Comparison of ENCODE assay signal across 8 cellular contexts in the genomic region with DNA sequence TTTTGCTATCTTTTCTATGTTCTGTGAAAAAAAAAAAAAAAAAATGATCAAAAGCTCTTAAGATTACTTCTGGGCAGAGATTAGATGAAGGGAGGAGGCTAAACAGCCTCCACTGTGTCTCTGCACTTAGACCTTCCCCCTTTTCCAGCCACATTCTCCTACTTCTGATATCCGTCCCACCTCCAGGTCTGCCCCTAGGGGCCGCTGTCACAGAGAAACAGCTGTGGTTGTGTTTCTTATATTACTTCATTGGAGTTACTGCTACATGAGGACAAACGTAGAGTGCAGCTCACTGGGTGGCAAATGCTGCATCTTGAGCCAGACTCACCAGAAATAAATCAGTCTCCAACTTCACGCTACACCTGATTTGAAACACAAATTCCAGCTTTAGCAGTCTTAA.
A peak's percentile ranks its signal among the peaks of the same experiment; 100 is the strongest.
DNase-seq lines count a peak whose midpoint lies in the region; ATAC-seq, FAIRE-seq and TF ChIP-seq lines count a peak whose summit lies in the region.

No MANE protein-coding gene starts in this region.

- DNase-seq in NCI-H2227 (lab: John Stamatoyannopoulos, UW; ENCODE audit: unreplicated experiment) (peak; percentile 34), NCI-H2227 treated with DMSO at 0.1 percent for 48 hours (lab: John Stamatoyannopoulos, UW) (no peak), kidney (no peak), middle frontal gyrus (ENCODE audit: extremely low spot score, low spot score) (no peak), anterior cingulate cortex (lab: John Stamatoyannopoulos, UW) (no peak)
- peak; percentile 35 for DNase-seq in activated CD8-positive, alpha-beta T cell treated with anti-CD3 and anti-CD28 coated beads for 36 hours

- no peak overlapping the region for H3K4me3 Mint-ChIP-seq in activated CD8-positive, alpha-beta T cell treated with anti-CD3 and anti-CD28 coated beads for 36 hours

- ATAC-seq in GM21576 (IDR thresholded peaks at IDR 0.05; ENCODE audit: unreplicated experiment) = peak; percentile 76
- peak; percentile 55 for ATAC-seq in activated CD8-positive, alpha-beta T cell treated with anti-CD3 and anti-CD28 coated beads for 36 hours

- intact Hi-C loops in activated CD8-positive, alpha-beta T cell treated with anti-CD3 and anti-CD28 coated beads for 36 hours (cut with micrococcal nuclease) = no loop called here
- intact Hi-C loops in kidney (cut with DNase I) = no loop called here

- H3K9me3 Mint-ChIP-seq in activated CD8-positive, alpha-beta T cell treated with anti-CD3 and anti-CD28 coated beads for 36 hours = no peaks in the 10 kb centered on the region

- H3K9me3 ChIP-seq in kidney (ENCODE audit: control insufficient read depth in 1 of 2, low read length in 2 of 2) = no peaks in the 10 kb centered on the region

- no peak overlapping the region for H3K4me3 ChIP-seq in kidney (ENCODE audit: low read length in 2 of 2)

- POLR2A ChIA-PET in activated CD8-positive, alpha-beta T cell treated with anti-CD3 and anti-CD28 coated beads for 36 hours (lab: Charles Lee) = no interaction called here

- TF ChIP-seq CTCF in activated CD8-positive, alpha-beta T cell treated with anti-CD3 and anti-CD28 coated beads for 36 hours (IDR thresholded peaks at IDR 0.05) = peak; percentile 60
- peak; percentile 26 for TF ChIP-seq CTCF in kidney (IDR thresholded peaks at IDR 0.05; ENCODE audit: borderline replicate concordance, extremely low read depth, insufficient read depth)

- TF ChIP-seq RAD21 in Ishikawa (IDR thresholded peaks at IDR 0.05; ENCODE audit: low read depth) = peak; percentile 47

- H3K27ac ChIP-seq in kidney (ENCODE audit: low read depth in 2 of 2, low read length in 2 of 2) = no peak overlapping the region

- H3K36me3 Mint-ChIP-seq in activated CD8-positive, alpha-beta T cell treated with anti-CD3 and anti-CD28 coated beads for 36 hours (ENCODE audit: low read depth) = no peaks in the 10 kb centered on the region

- CTCF ChIA-PET in activated CD8-positive, alpha-beta T cell treated with anti-CD3 and anti-CD28 coated beads for 36 hours (lab: Charles Lee) = no interaction called here

- H3K27ac Mint-ChIP-seq in activated CD8-positive, alpha-beta T cell treated with anti-CD3 and anti-CD28 coated beads for 36 hours = no peak overlapping the region

- H3K36me3 ChIP-seq in kidney (ENCODE audit: control insufficient read depth in 1 of 2, insufficient read depth in 2 of 2, low read length in 2 of 2) = no peaks in the 10 kb centered on the region

- no peak for TF ChIP-seq EP300 in Ishikawa (IDR thresholded peaks at IDR 0.05; ENCODE audit: borderline replicate concordance)

- no peak overlapping the region for H3K9ac ChIP-seq in kidney (ENCODE audit: low read length in 2 of 2)

- no peak for FAIRE-seq in kidney (lab: Jason Lieb, UNC)

- peaks cover 3% of the 10 kb centered on the region for H3K27me3 Mint-ChIP-seq in activated CD8-positive, alpha-beta T cell treated with anti-CD3 and anti-CD28 coated beads for 36 hours

- no peaks in the 10 kb centered on the region for H3K4me1 Mint-ChIP-seq in activated CD8-positive, alpha-beta T cell treated with anti-CD3 and anti-CD28 coated beads for 36 hours (ENCODE audit: low read depth)

- H3K4me1 ChIP-seq in kidney (ENCODE audit: control insufficient read depth in 1 of 2, insufficient read depth in 1 of 2, low read depth in 1 of 2, low read length in 2 of 2) = no peaks in the 10 kb centered on the region

TF ChIP-seq in Ishikawa, 13 proteins besides CTCF, POLR2A, EP300 and RAD21:
- TF ChIP-seq TEAD4 (IDR thresholded peaks at IDR 0.05) (no peak), MAX (IDR thresholded peaks at IDR 0.05) (no peak), EGR1 (IDR thresholded peaks at IDR 0.05) (no peak), FOXM1 (IDR thresholded peaks at IDR 0.05; ENCODE audit: borderline replicate concordance, low read depth) (no peak), YY1 (IDR thresholded peaks at IDR 0.05; ENCODE audit: low read depth) (no peak), USF1 (IDR thresholded peaks at IDR 0.05) (no peak), NFIC (IDR thresholded peaks at IDR 0.05) (no peak), TAF1 (IDR thresholded peaks at IDR 0.05; ENCODE audit: low read depth) (no peak), TCF12 (IDR thresholded peaks at IDR 0.05; ENCODE audit: low read depth) (no peak), ZBTB7A (IDR thresholded peaks at IDR 0.05; ENCODE audit: low read depth) (no peak), CREB1 (IDR thresholded peaks at IDR 0.05; ENCODE audit: low read depth) (no peak), CEBPB (IDR thresholded peaks at IDR 0.05) (no peak)
- TF ChIP-seq, protein P1, sequence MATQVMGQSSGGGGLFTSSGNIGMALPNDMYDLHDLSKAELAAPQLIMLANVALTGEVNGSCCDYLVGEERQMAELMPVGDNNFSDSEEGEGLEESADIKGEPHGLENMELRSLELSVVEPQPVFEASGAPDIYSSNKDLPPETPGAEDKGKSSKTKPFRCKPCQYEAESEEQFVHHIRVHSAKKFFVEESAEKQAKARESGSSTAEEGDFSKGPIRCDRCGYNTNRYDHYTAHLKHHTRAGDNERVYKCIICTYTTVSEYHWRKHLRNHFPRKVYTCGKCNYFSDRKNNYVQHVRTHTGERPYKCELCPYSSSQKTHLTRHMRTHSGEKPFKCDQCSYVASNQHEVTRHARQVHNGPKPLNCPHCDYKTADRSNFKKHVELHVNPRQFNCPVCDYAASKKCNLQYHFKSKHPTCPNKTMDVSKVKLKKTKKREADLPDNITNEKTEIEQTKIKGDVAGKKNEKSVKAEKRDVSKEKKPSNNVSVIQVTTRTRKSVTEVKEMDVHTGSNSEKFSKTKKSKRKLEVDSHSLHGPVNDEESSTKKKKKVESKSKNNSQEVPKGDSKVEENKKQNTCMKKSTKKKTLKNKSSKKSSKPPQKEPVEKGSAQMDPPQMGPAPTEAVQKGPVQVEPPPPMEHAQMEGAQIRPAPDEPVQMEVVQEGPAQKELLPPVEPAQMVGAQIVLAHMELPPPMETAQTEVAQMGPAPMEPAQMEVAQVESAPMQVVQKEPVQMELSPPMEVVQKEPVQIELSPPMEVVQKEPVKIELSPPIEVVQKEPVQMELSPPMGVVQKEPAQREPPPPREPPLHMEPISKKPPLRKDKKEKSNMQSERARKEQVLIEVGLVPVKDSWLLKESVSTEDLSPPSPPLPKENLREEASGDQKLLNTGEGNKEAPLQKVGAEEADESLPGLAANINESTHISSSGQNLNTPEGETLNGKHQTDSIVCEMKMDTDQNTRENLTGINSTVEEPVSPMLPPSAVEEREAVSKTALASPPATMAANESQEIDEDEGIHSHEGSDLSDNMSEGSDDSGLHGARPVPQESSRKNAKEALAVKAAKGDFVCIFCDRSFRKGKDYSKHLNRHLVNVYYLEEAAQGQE (IDR thresholded peaks at IDR 0.05; ENCODE audit: low read depth) = no peak

Comparison
In these comparisons a context has a peak if more than half of its experiments do, and no peak if none do; other contexts are left out.
1. DNase-seq: peak in NCI-H2227 (single experiment) and activated CD8-positive, alpha-beta T cell treated with anti-CD3 and anti-CD28 coated beads for 36 hours (single experiment); none in NCI-H2227 treated with DMSO at 0.1 percent for 48 hours (single experiment), kidney (single experiment), middle frontal gyrus (single experiment) and anterior cingulate cortex (0 of 58).